18 cellular contexts compared by ENCODE assay signal in genomic region chr3:163129287-163129686, GRCh38.
A peak's percentile ranks its signal among the peaks of the same experiment; 100 is the strongest.
DNase-seq lines count a peak whose midpoint lies in the region; ATAC-seq and TF ChIP-seq lines count a peak whose summit lies in the region.
"Had no signal": no experiment of that assay in that cellular context is flagged by ENCODE, and none has a peak within 500 bp of the region (broad histone marks: within the 10 kb centered on the region; RNA-seq: fewer than 3 reads in every experiment).

No MANE protein-coding gene starts in this region.

- H2BK12ac ChIP-seq in trophoblast cell (ENCODE audit: low read length), result no peak overlapping the region

- H3K27ac ChIP-seq in DND-41 (ENCODE audit: low read length), result peak overlapping the region; percentile 55; the same call in 1 of the 2 replicates
- H3K27ac ChIP-seq in trophoblast cell (ENCODE audit: low read depth, low read length), result no peak overlapping the region
- H3K27ac ChIP-seq: 22Rv1; A549; BLaER1 treated with 17β-estradiol and CSF1 and Interleukin-3, amounts not matched to agents 10 nM and 100 nM; C4-2B had no signal

- peak; percentile 64 for ATAC-seq in DND-41 (ENCODE audit: insufficient read depth, low read depth)
- no peak for ATAC-seq in HG02571 (IDR thresholded peaks at IDR 0.05; ENCODE audit: unreplicated experiment)
- ATAC-seq: A549; CD8-positive, alpha-beta T cell; GM12878 had no signal

- H4K8ac ChIP-seq in trophoblast cell (ENCODE audit: low read depth, low read length), result no peak overlapping the region

- no peak overlapping the region for H2BK120ac ChIP-seq in trophoblast cell (ENCODE audit: insufficient read depth, low read length, poor library complexity)

- H3K4me1 ChIP-seq in DND-41 (ENCODE audit: insufficient read depth, low read length) (peaks cover 7% of the 10 kb centered on the region; the same call in 1 of the 2 replicates), trophoblast cell (ENCODE audit: control insufficient read depth in 1 of 2, insufficient read depth in 2 of 2, low read length in 2 of 2) (no peaks in the 10 kb centered on the region)
- H3K4me1 ChIP-seq: A549, Caco-2 had no signal

- H2AK5ac ChIP-seq in trophoblast cell (ENCODE audit: low read length), result no peak overlapping the region

- no peaks in the 10 kb centered on the region for H3K79me1 ChIP-seq in trophoblast cell (ENCODE audit: low read length)

- in situ Hi-C loops in KBM-7 (cut with MboI; ENCODE audit: low pct_unique_long_range_greater_than_20kb, low sequenced_read_pairs), result no loop called here

- H3K79me2 ChIP-seq in DND-41 (ENCODE audit: insufficient read depth, low read length) (no peaks in the 10 kb centered on the region), trophoblast cell (ENCODE audit: control insufficient read depth, insufficient read depth, low read length, poor library complexity) (no peaks in the 10 kb centered on the region)

- H3K18ac ChIP-seq in trophoblast cell (ENCODE audit: low read length), result no peak overlapping the region

- H3K9ac ChIP-seq in DND-41 (ENCODE audit: low read depth, low read length) (no peak overlapping the region), trophoblast cell (ENCODE audit: low read length) (no peak overlapping the region)
- H3K9ac ChIP-seq: BLaER1 treated with 17β-estradiol and CSF1 and Interleukin-3, amounts not matched to agents 10 nM and 100 nM had no signal

- no peak overlapping the region for H3K23ac ChIP-seq in trophoblast cell (ENCODE audit: low read length)

- TF ChIP-seq CTCF in DND-41 (IDR thresholded peaks at IDR 0.05; ENCODE audit: borderline replicate concordance, extremely low read depth, low read length, poor library complexity, severe bottlenecking), result no peak

- DNase-seq in DND-41 (peak; percentile 64), KBM-7 (peak; percentile 2), trophoblast cell (peak; percentile 45 to 57), pons (ENCODE audit: low spot score) (no peak)
- DNase-seq: AML-193; Caco-2; Calu3; CD4-positive, alpha-beta T cell; CD8-positive, alpha-beta T cell; DMS79 treated with DMSO at 0.1 percent for 48 hours; EL; GDM1 had no signal

- no peak overlapping the region for H2BK5ac ChIP-seq in trophoblast cell (ENCODE audit: low read depth, low read length, poor library complexity)

- H3K4me2 ChIP-seq in DND-41 (ENCODE audit: insufficient read depth, low read length) (no peak overlapping the region), trophoblast cell (ENCODE audit: low read length) (no peak overlapping the region)
- H3K4me2 ChIP-seq: A549; BLaER1 treated with 17β-estradiol and CSF1 and Interleukin-3, amounts not matched to agents 10 nM and 100 nM had no signal

- H3K4ac ChIP-seq in trophoblast cell (ENCODE audit: low read depth, low read length), result no peak overlapping the region

- peaks cover 3% of the 10 kb centered on the region; the same call in 1 of the 2 replicates for H3K36me3 ChIP-seq in DND-41 (ENCODE audit: insufficient read depth, low read length)
- no peaks in the 10 kb centered on the region for H3K36me3 ChIP-seq in trophoblast cell (ENCODE audit: control insufficient read depth in 1 of 2, insufficient read depth in 2 of 2, low read length in 2 of 2)
- H3K36me3 ChIP-seq: BLaER1 treated with 17β-estradiol and CSF1 and Interleukin-3, amounts not matched to agents 10 nM and 100 nM had no signal

- H4K91ac ChIP-seq in trophoblast cell (ENCODE audit: low read depth, low read length), result no peak overlapping the region

- no CpG with 5 or more reads among the region's 3 CpGs for WGBS in trophoblast cell (ENCODE audit: extremely low coverage, insufficient coverage, insufficient read length)

- H4K20me1 ChIP-seq in DND-41 (ENCODE audit: insufficient read depth, low read length), result no peaks in the 10 kb centered on the region
- H4K20me1 ChIP-seq: BLaER1 treated with 17β-estradiol and CSF1 and Interleukin-3, amounts not matched to agents 10 nM and 100 nM had no signal

- H3K4me3 ChIP-seq in DND-41 (ENCODE audit: low read depth in 1 of 2, low read length in 2 of 2) (0 out of 4 replicates have a peak overlapping the region, but pooled peaks of 1 of the 2 experiments have one; percentile 18), trophoblast cell (ENCODE audit: low read depth, low read length) (no peak overlapping the region)
- H3K4me3 ChIP-seq: A549; BLaER1 treated with 17β-estradiol and CSF1 and Interleukin-3, amounts not matched to agents 10 nM and 100 nM; GM12878 had no signal

- H2AFZ ChIP-seq in DND-41 (ENCODE audit: low read depth, low read length), result no peak overlapping the region
- no peak overlapping the region for H2AFZ ChIP-seq in trophoblast cell (ENCODE audit: insufficient read depth, low read length, poor library complexity)

- no peaks in the 10 kb centered on the region for H3K27me3 ChIP-seq in DND-41 (ENCODE audit: insufficient read depth, low read length, poor library complexity)
- no peaks in the 10 kb centered on the region for H3K27me3 ChIP-seq in trophoblast cell (ENCODE audit: insufficient read depth, low read length)
- H3K27me3 ChIP-seq: BLaER1 treated with 17β-estradiol and CSF1 and Interleukin-3, amounts not matched to agents 10 nM and 100 nM had no signal

- H3K14ac ChIP-seq in trophoblast cell (ENCODE audit: low read length), result no peak overlapping the region

- no peak overlapping the region for H4K12ac ChIP-seq in trophoblast cell (ENCODE audit: low read depth, low read length)

- H3K9me3 ChIP-seq in DND-41 (ENCODE audit: insufficient read depth, low read length, severe bottlenecking), result peaks cover 68% of the 10 kb centered on the region
- peaks cover 6% of the 10 kb centered on the region for H3K9me3 ChIP-seq in trophoblast cell (ENCODE audit: insufficient read depth, low read depth, low read length)
- H3K9me3 ChIP-seq: Caco-2 had no signal
